22 cellular contexts compared by ENCODE assay signal in genomic region chr5:34618666-34619065, GRCh38.
"Had no signal": no experiment of that assay in that cellular context is flagged by ENCODE, and none has a peak within 500 bp of the region (broad histone marks: within the 10 kb centered on the region; RNA-seq: fewer than 3 reads in every experiment).

No MANE protein-coding gene starts in this region.

- H3K4me3 Mint-ChIP-seq: activated CD4-positive, alpha-beta memory T cell treated with anti-CD3 and anti-CD28 coated beads for 36 hours; dendritic cell treated with granulocyte-macrophage colony-stimulating factor and Interleukin-4, amounts not matched to agents 40 ng/mL and 50 ng/mL, for 4 days; nephron progenitor cell; T-helper 17 cell; type B pancreatic cell had no signal

- H3K4me3 ChIP-seq: body of pancreas, left ventricle myocardium inferior, pancreas, psoas muscle, right atrium auricular region, thoracic aorta, vagina had no signal

- H3K4me1 ChIP-seq: left ventricle myocardium inferior, pancreas, psoas muscle, right atrium auricular region had no signal

- H3K27ac ChIP-seq: body of pancreas, left ventricle myocardium inferior, pancreas, psoas muscle, right atrium auricular region, thoracic aorta, vagina had no signal

- H3K27me3 ChIP-seq: body of pancreas, pancreas, right atrium auricular region, vagina had no signal

- H3K36me3 Mint-ChIP-seq: activated CD4-positive, alpha-beta memory T cell treated with anti-CD3 and anti-CD28 coated beads for 36 hours; type B pancreatic cell had no signal

- H3K27me3 Mint-ChIP-seq: dendritic cell treated with granulocyte-macrophage colony-stimulating factor and Interleukin-4, amounts not matched to agents 40 ng/mL and 50 ng/mL, for 4 days; type B pancreatic cell had no signal

- H3K27ac Mint-ChIP-seq: activated CD4-positive, alpha-beta memory T cell treated with anti-CD3 and anti-CD28 coated beads for 36 hours; activated T-helper 2 cell treated with anti-CD3 and anti-CD28 coated beads, Interferon-gamma antibody, Interleukin-2, Interleukin-4, amounts not matched to agents 10 μg/mL and 5 μg/mL and 100 μg/mL, durations not matched to agents 14 hours and 24 hours and 36 hours; dendritic cell treated with granulocyte-macrophage colony-stimulating factor and Interleukin-4, amounts not matched to agents 40 ng/mL and 50 ng/mL, for 4 days; nephron progenitor cell; T-helper 17 cell; type B pancreatic cell had no signal

- H3K9me3 Mint-ChIP-seq: activated CD4-positive, alpha-beta memory T cell treated with anti-CD3 and anti-CD28 coated beads for 36 hours; activated T-helper 2 cell treated with anti-CD3 and anti-CD28 coated beads, Interferon-gamma antibody, Interleukin-2, Interleukin-4, amounts not matched to agents 10 μg/mL and 5 μg/mL and 100 μg/mL, durations not matched to agents 14 hours and 24 hours and 36 hours; dendritic cell treated with granulocyte-macrophage colony-stimulating factor and Interleukin-4, amounts not matched to agents 40 ng/mL and 50 ng/mL, for 4 days; nephron progenitor cell; type B pancreatic cell had no signal

- DNase-seq: activated CD4-positive, alpha-beta memory T cell treated with anti-CD3 and anti-CD28 coated beads for 36 hours; activated CD4-positive, alpha-beta T cell treated with anti-CD3 and anti-CD28 coated beads for 4 hours; activated CD4-positive, CD25-positive, alpha-beta regulatory T cell; activated naive CD4-positive, alpha-beta T cell treated with Interleukin-2 at 50 U/mL for 16 hours; body of pancreas; caudate nucleus; effector memory CD4-positive, alpha-beta T cell; hippocampal formation; left ventricle myocardium inferior; nephron progenitor cell; pancreas; psoas muscle; stimulated activated CD4-positive, alpha-beta T cell treated with anti-CD3 and anti-CD28 coated beads, Interleukin-4, amount 100 ng/mL, for 24 hours; stimulated activated naive CD4-positive, alpha-beta T cell treated with Interleukin-2 at 50 U/mL for 16 hours; T-helper 17 cell had no signal

- H3K36me3 ChIP-seq: left ventricle myocardium inferior, pancreas, right atrium auricular region, thoracic aorta, vagina had no signal

- FAIRE-seq: frontal cortex, pancreas had no signal

- H3K9me3 ChIP-seq: body of pancreas, left ventricle myocardium inferior, pancreas, psoas muscle, right atrium auricular region, thoracic aorta, vagina had no signal

- H3K4me1 Mint-ChIP-seq: T-helper 17 cell had no signal
